15 cellular contexts compared by ENCODE assay signal in the genomic region with DNA sequence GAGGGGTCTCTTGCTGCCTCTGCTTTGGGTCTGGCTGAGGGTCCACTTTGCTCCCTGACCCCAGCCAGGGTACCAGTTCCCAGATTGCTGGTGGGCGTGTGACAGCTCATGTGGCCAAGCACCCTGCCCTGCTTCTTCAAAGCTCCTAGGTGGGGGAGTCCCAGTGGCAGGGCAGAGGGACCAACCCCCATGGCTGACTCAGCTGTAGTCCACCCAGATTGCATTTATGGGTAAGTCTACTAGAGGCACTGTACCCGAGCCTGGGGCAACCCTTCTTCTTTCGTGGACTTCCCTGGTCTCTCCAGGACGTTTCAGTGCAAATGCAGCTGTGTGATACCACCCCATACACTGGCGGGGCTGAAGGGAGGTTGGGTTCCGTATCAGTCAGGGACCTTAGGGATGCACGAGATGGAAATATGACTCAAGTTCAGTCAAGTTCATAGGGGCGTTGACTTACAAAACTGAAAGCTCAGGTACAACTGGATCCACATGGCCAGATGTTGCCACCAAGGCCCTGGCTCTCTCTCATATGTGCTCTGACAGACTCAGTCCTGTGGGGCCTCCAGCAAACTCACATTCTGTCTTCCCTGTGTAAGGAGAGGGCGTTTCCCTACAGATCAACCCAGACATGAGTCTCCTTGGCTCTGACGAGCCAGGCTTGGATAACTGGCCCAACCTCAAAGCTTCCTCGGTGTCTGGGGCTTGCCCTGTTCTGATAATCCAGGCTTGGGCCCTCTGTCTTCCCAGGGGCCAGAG. TPM values are rescaled to one million over a fixed set of nuclear protein-coding genes. Genes with fewer than 3 reads are reported as not detected.
DNase-seq lines count a peak whose midpoint lies in the region; ATAC-seq and TF ChIP-seq lines count a peak whose summit lies in the region.
"Had no signal": no experiment of that assay in that cellular context is flagged by ENCODE, and none has a peak within 500 bp of the region (broad histone marks: within the 10 kb centered on the region; RNA-seq: fewer than 3 reads in every experiment).

No MANE protein-coding gene starts in this region.

- TF ChIP-seq POLR2A in transverse colon (IDR thresholded peaks at IDR 0.05): no peak

- intact Hi-C loops in left ventricle myocardium superior (cut with micrococcal nuclease) (no loop called here), transverse colon (cut with DNase I; ENCODE audit: low total_unique reads) (no loop called here)

- TF ChIP-seq EP300 in transverse colon (IDR thresholded peaks at IDR 0.05; ENCODE audit: low read depth): no peak

- H3K27ac ChIP-seq in right atrium auricular region (peak overlapping the region; percentile 81 to 89), caudate nucleus (ENCODE audit: low read depth, low read length) (peak overlapping the region; percentile 6), transverse colon (peak overlapping the region; percentile 24 to 63 (median 42))

- peak overlapping the region; percentile 30 for H3K27ac Mint-ChIP-seq in nephron progenitor cell
- H3K27ac Mint-ChIP-seq: activated T-cell treated with anti-CD3 and anti-CD28 coated beads, Interleukin-2, amount 50 U/mL, for 24 hours had no signal

- no peaks in the 10 kb centered on the region for H3K4me1 Mint-ChIP-seq in nephron progenitor cell

- in situ Hi-C loops in transverse colon (cut with MboI; ENCODE audit: low pct_ligation_motif_present in 1 of 4, low pct_unique_long_range_greater_than_20kb in 1 of 4, low sequenced_read_pairs in 3 of 4): loop anchor here in 1 of 4 donors (25.0 kb wide), 1 partner anchor 92 kb away; no protein-coding TSS in a partner anchor

- WGBS in transverse colon (ENCODE audit: low coverage in 1 of 2), 2 donors: 79% methylated on average over 11 of the region's 11 CpGs; no CpG with 5 or more reads in 1 of the 2 donors

- no peak for DNase-seq in right atrium auricular region (ENCODE audit: low spot score)
- DNase-seq in left ventricle myocardium superior: no peak
- DNase-seq in caudate nucleus (lab: John Stamatoyannopoulos, UW): no peak
- no peak for DNase-seq in nephron progenitor cell
- DNase-seq in transverse colon: no peak
- no peak for DNase-seq in NCI-H1417 treated with DMSO at 0.1 percent for 48 hours (lab: John Stamatoyannopoulos, UW)
- DNase-seq in NCI-H345 (lab: John Stamatoyannopoulos, UW): no peak
- DNase-seq in DMS153 treated with DMSO at 0.1 percent for 48 hours (lab: John Stamatoyannopoulos, UW; ENCODE audit: unreplicated experiment): no peak
- DNase-seq: activated T-cell treated with anti-CD3 and anti-CD28 coated beads, Interleukin-2, amount 50 U/mL, for 24 hours; NCI-H1930; NK-92 treated with Interleukin-12 subunit alpha and Interleukin-12 subunit beta, amount 100 ng/mL, for 24 hours; stimulated activated CD4-positive, alpha-beta T cell treated with anti-CD3 and anti-CD28 coated beads, Interleukin-15, amount 100 ng/mL, for 24 hours had no signal

- H3K4me1 ChIP-seq in right atrium auricular region (peaks cover 0 to 61% of the 10 kb centered on the region in 2 donors), transverse colon (peaks cover 0 to 32% (median 0%) of the 10 kb centered on the region in 4 donors)

- no peaks in the 10 kb centered on the region for H3K36me3 Mint-ChIP-seq in nephron progenitor cell (ENCODE audit: low read depth)

- no peaks in the 10 kb centered on the region for H3K9me3 Mint-ChIP-seq in nephron progenitor cell

- no peaks in the 10 kb centered on the region for H3K36me3 ChIP-seq in right atrium auricular region
- no peaks in the 10 kb centered on the region for H3K36me3 ChIP-seq in transverse colon
- H3K36me3 ChIP-seq: adrenal gland, gastroesophageal sphincter had no signal

- H3K27me3 Mint-ChIP-seq in nephron progenitor cell (ENCODE audit: low read depth, poor library complexity): peaks cover 8% of the 10 kb centered on the region
- H3K27me3 Mint-ChIP-seq: activated T-cell treated with anti-CD3 and anti-CD28 coated beads, Interleukin-2, amount 50 U/mL, for 24 hours had no signal

- TF ChIP-seq CTCF in right atrium auricular region (IDR thresholded peaks at IDR 0.05) (no peak), nephron progenitor cell (IDR thresholded peaks at IDR 0.05) (no peak), transverse colon (IDR thresholded peaks at IDR 0.05) (no peak)

- ATAC-seq in left ventricle myocardium superior: no peak
- ATAC-seq: gastroesophageal sphincter, K562 had no signal

- H3K27me3 ChIP-seq in right atrium auricular region (no peaks in the 10 kb centered on the region), transverse colon (no peaks in the 10 kb centered on the region)
- H3K27me3 ChIP-seq: adrenal gland, gastroesophageal sphincter had no signal

- no peak overlapping the region for H3K4me3 ChIP-seq in right atrium auricular region
- no peak overlapping the region for H3K4me3 ChIP-seq in transverse colon
- H3K4me3 ChIP-seq: adrenal gland, gastroesophageal sphincter, K562 had no signal

- no peak overlapping the region for H3K4me3 Mint-ChIP-seq in nephron progenitor cell
- H3K4me3 Mint-ChIP-seq: activated T-cell treated with anti-CD3 and anti-CD28 coated beads, Interleukin-2, amount 50 U/mL, for 24 hours had no signal

- H3K9me3 ChIP-seq in right atrium auricular region: no peaks in the 10 kb centered on the region
- no peaks in the 10 kb centered on the region for H3K9me3 ChIP-seq in transverse colon
- H3K9me3 ChIP-seq: adrenal gland, gastroesophageal sphincter had no signal

RNA-seq across cellular contexts. Expression of a gene that starts 13.6 kb away (rescaled TPM):
- total RNA-seq in right atrium auricular region: 10 to 100 TPM; 11.3 to 23.5 TPM
- 15.1 TPM for total RNA-seq in left ventricle myocardium superior
- 10 to 100 TPM; 25.7 to 43.6 (median 26.7) TPM for total RNA-seq in transverse colon

RNA-seq across cellular contexts. Expression of a gene that starts 27.8 kb away (rescaled TPM):
- total RNA-seq in right atrium auricular region (not detected), left ventricle myocardium superior (not detected), transverse colon (100 to 1,000 TPM in 2 of 4 donors, 10 to 100 TPM in 2; 35.2 to 167 (median 77.1) TPM)
- total RNA-seq: gastroesophageal sphincter, K562 had no signal

Comparison
In these comparisons a context has a peak if more than half of its experiments do, and no peak if none do; other contexts are left out.
1. H3K27ac ChIP-seq: peak in every context shown above with its lines; median percentile 85 in right atrium auricular region; 42 in transverse colon; 6 in caudate nucleus.
2. RNA of a gene that starts 27.8 kb away (total RNA-seq): 35.2 to 167 TPM in transverse colon; not detected in right atrium auricular region and not detected in left ventricle myocardium superior (single experiment); every median in the first group is over 10 times any median in the second.